ENCODE assay signal across 7 cellular contexts in the genomic region with DNA sequence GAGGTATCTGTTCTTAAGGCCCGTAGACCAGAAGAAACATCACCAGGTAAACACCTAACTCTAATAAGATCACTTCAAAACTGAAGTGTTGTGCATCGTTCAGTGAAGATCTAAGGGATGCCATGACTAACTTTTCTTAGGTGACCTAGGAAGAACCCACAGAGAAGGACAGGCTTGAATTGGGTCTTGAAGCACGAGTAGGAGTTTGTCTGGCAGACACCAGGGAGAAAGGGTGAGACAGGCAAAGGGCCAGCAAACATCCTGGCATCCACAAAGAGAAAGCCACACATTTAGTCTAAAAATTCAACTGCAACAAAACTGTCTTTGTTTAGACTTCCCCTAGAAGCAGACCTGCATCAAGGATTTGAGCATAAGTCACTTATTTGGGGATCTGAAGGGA. TPM values are rescaled to one million over a fixed set of nuclear protein-coding genes. Genes with fewer than 3 reads are reported as not detected.
"Had no signal": no experiment of that assay in that cellular context is flagged by ENCODE, and none has a peak within 500 bp of the region (broad histone marks: within the 10 kb centered on the region; RNA-seq: fewer than 3 reads in every experiment).

No MANE protein-coding gene starts in this region.

- H3K27ac ChIP-seq: GM23248 had no signal

- H3K27ac Mint-ChIP-seq: IgD-negative memory B cell had no signal

- DNase-seq: GM23248, GOT3, H7 had no signal

- H3K4me3 Mint-ChIP-seq: IgD-negative memory B cell had no signal

- H3K9ac ChIP-seq: GM23248 had no signal

- H3K4me1 Mint-ChIP-seq: IgD-negative memory B cell had no signal

- H3K4me3 ChIP-seq: GM23248, HAP-1 had no signal

- ATAC-seq: HCT116 had no signal

- H3K36me3 ChIP-seq: HAP-1 had no signal

- H3K9me3 ChIP-seq: HAP-1 had no signal

- H2AFZ ChIP-seq: GM23248 had no signal

- FAIRE-seq: HTR-8/SVneo had no signal

RNA-seq across cellular contexts. Expression of gene CMTM8, which starts 15.5 kb away (rescaled TPM):
- total RNA-seq: GM23248 had no signal
- polyA plus RNA-seq: GM23248 had no signal
